ENCODE assay signal across 8 cellular contexts in the genomic region with DNA sequence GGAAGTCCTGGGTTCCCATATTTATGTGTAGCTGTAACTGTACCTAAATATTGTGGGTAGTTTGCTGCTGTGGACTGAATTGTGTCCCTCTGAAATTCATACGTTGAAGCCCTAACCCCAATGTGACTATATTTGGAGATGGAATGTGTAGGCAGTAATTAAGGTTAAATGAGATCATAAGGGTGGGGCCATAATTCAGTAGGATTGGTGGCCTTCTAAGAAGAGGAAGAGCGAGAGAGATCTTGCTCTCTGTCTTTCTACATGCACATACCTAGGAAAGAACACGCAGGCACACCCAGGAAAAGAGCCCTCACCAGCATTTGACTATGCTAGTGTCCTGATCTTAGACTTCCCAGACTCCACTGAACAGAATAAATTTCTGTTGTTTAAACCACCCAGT.
"Had no signal": no experiment of that assay in that cellular context is flagged by ENCODE, and none has a peak within 500 bp of the region (broad histone marks: within the 10 kb centered on the region; RNA-seq: fewer than 3 reads in every experiment).

No MANE protein-coding gene starts in this region.

- H3K9ac ChIP-seq: GM23248 had no signal

- H3K4me3 ChIP-seq: GM23248, GM23338, HAP-1 had no signal

- H3K36me3 ChIP-seq: HAP-1 had no signal

- H3K4me3 Mint-ChIP-seq: GM23338 had no signal

- ATAC-seq: GM23338, HCT116 had no signal

- H3K9me3 ChIP-seq: HAP-1 had no signal

- H2AFZ ChIP-seq: GM23248, GM23338 had no signal

- H3K4me2 ChIP-seq: GM23338 had no signal

- H3K4me1 ChIP-seq: HAP-1 had no signal

- H3K27ac Mint-ChIP-seq: GM23338, HFFc6 had no signal

- H3K9me3 Mint-ChIP-seq: HFFc6 had no signal

- DNase-seq: GM23248, GOT3, H7, HCEC 1CT, HFFc6 had no signal

- H3K27ac ChIP-seq: GM23248 had no signal
